Comparison of ENCODE assay signal across 10 cellular contexts in the genomic region with DNA sequence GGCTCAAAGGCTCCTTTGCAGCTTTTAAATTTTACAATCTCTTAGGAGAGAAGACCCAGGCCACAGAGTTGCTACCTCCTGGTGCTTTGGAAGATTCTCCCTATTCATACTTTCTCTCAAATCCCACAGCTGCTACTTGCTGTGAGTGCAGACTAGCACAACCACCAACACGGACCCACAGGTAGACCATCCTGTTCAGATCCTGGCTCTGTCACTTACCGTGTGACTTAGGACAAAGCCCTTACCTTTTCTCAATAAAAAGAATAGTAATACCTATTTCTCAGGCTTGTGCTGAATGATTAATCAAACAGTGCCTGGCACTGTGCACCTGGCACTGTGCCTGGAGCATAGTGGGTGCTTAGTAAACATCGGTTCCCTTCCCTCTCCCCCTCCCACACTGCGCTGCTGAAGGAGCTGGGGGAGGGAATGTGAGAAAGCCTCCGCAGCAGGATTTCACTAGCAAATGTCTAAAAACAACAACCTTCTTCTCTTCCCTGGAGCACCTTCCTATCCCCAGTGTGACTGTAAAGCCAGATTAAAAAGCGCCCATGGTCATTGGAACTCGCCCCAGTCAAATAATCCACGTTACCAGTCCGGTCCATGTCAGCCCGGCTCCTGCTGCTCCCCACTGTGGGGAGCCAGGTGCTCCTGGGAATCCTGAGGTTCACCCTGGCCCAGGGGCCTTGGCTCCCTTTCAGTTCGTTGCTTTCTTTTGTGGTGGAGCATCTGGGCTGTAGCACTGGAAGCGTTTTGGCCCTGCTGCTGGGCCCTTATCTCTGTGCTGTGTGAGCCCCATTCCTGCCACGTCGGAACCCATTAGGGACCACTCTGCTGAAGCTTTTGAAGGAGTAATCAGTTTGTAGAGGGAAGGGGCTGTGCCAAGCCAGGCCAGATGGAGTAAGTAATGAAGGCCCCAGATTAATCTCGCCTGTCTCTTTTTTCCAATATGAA.
A peak's percentile ranks its signal among the peaks of the same experiment; 100 is the strongest.
DNase-seq lines count a peak whose midpoint lies in the region; ATAC-seq and TF ChIP-seq lines count a peak whose summit lies in the region.
"Had no signal": no experiment of that assay in that cellular context is flagged by ENCODE, and none has a peak within 500 bp of the region (broad histone marks: within the 10 kb centered on the region; RNA-seq: fewer than 3 reads in every experiment).

No MANE protein-coding gene starts in this region.

- CTCF ChIA-PET in PC-9 (lab: Charles Lee) = interaction anchor here (0.6 to 1.3 kb wide), 12 partner anchors 13 to 574 kb away, joined by 3 to 13 read pairs (median 6); partner anchors contain the start of genes EFCAB7, ITGB3BP and ROR1

- ATAC-seq in GM19328 (IDR thresholded peaks at IDR 0.05; ENCODE audit: unreplicated experiment) (no peak), GM19455 (IDR thresholded peaks at IDR 0.05; ENCODE audit: unreplicated experiment) (no peak)
- ATAC-seq: activated CD8-positive, alpha-beta T cell treated with anti-CD3 and anti-CD28 coated beads for 36 hours had no signal

- no peaks in the 10 kb centered on the region for H3F3A ChIP-seq in PC-9 (ENCODE audit: insufficient read depth, low read depth)

- H3K4me3 ChIP-seq in PC-9 = no peak overlapping the region
- H3K4me3 ChIP-seq in esophagus muscularis mucosa = no peak overlapping the region
- H3K4me3 ChIP-seq in ovary = no peak overlapping the region
- no peak overlapping the region for H3K4me3 ChIP-seq in spleen
- H3K4me3 ChIP-seq: skin epidermis had no signal

- 69% methylated on average over 15 of the region's 15 CpGs for WGBS in esophagus muscularis mucosa
- 26 to 39% (median 28%) methylated on average over 15 of the region's 15 CpGs for WGBS in ovary, 3 donors
- WGBS in spleen, 5 donors = 88 to 95% (median 91%) methylated on average over 15 of the region's 15 CpGs

- no peak for DNase-seq in PC-9
- no peak for DNase-seq in esophagus muscularis mucosa (ENCODE audit: extremely low spot score)
- peak; percentile 35 to 62 (median 55) for DNase-seq in ovary
- no peak for DNase-seq in spleen
- no peak for DNase-seq in NCI-H2081 treated with DMSO at 0.1 percent for 48 hours (lab: John Stamatoyannopoulos, UW)

- H4K20me1 ChIP-seq in PC-9 (ENCODE audit: insufficient read depth) = no peaks in the 10 kb centered on the region

- no peak for TF ChIP-seq EP300 in esophagus muscularis mucosa (IDR thresholded peaks at IDR 0.05)
- no peak for TF ChIP-seq EP300 in ovary (IDR thresholded peaks at IDR 0.05)

- POLR2A ChIA-PET in PC-9 (lab: Charles Lee; ENCODE audit: unreplicated experiment) = interaction anchor here (0.6 kb wide), 2 partner anchors 17 to 452 kb away, joined by 3 to 5 read pairs; no protein-coding TSS in a partner anchor

- TF ChIP-seq CTCF in C4-2B (conservative IDR thresholded peaks at IDR 0.05) (no peak), PC-9 (conservative IDR thresholded peaks at IDR 0.05) (no peak), esophagus muscularis mucosa (IDR thresholded peaks at IDR 0.05) (no peak), ovary (IDR thresholded peaks at IDR 0.05) (no peak), spleen (IDR thresholded peaks at IDR 0.05 in 8 of 11, conservative IDR thresholded peaks at IDR 0.05 in 3 of 11) (no peak)

- H3K9me2 ChIP-seq in PC-9 (ENCODE audit: insufficient read depth) = no peaks in the 10 kb centered on the region

- peak overlapping the region; percentile 38; the same call in 1 of the 2 replicates for H3K4me2 ChIP-seq in PC-9

- H2AFZ ChIP-seq in PC-9 = no peak overlapping the region

- no peak for TF ChIP-seq POLR2A in esophagus muscularis mucosa (IDR thresholded peaks at IDR 0.05; ENCODE audit: low read depth)
- no peak for TF ChIP-seq POLR2A in ovary (IDR thresholded peaks at IDR 0.05)
- TF ChIP-seq POLR2A in spleen (IDR thresholded peaks at IDR 0.05) = no peak

- no TSS peak for BruUV-seq in PC-9 (replicated peaks; lab: Mats Ljungman, UMichigan)

- peaks cover 5% of the 10 kb centered on the region; the same call in 1 of the 2 replicates for H3K9me3 ChIP-seq in PC-9 (ENCODE audit: insufficient read depth, low read depth)
- H3K9me3 ChIP-seq in esophagus muscularis mucosa = no peaks in the 10 kb centered on the region
- no peaks in the 10 kb centered on the region for H3K9me3 ChIP-seq in ovary
- H3K9me3 ChIP-seq in spleen = peaks cover 0 to 11% (median 0%) of the 10 kb centered on the region in 8 donors

- H3K36me3 ChIP-seq in PC-9 (ENCODE audit: low read depth) (no peaks in the 10 kb centered on the region), esophagus muscularis mucosa (no peaks in the 10 kb centered on the region), ovary (no peaks in the 10 kb centered on the region), spleen (no peaks in the 10 kb centered on the region)

- no peaks in the 10 kb centered on the region for H3K27me3 ChIP-seq in PC-9 (ENCODE audit: insufficient read depth, low read depth)
- H3K27me3 ChIP-seq in esophagus muscularis mucosa = no peaks in the 10 kb centered on the region
- H3K27me3 ChIP-seq in ovary = no peaks in the 10 kb centered on the region
- H3K27me3 ChIP-seq in spleen (replicated peaks in 1 of 7) = no peaks in the 10 kb centered on the region

- H3K79me2 ChIP-seq in PC-9 (ENCODE audit: low read depth) = no peaks in the 10 kb centered on the region

- H3K27ac ChIP-seq in C4-2B = 0 out of 2 replicates have a peak overlapping the region, but pooled peaks have one; percentile 3
- H3K27ac ChIP-seq in PC-9 = 0 out of 2 replicates have a peak overlapping the region, but pooled peaks have one; percentile 11
- H3K27ac ChIP-seq in esophagus muscularis mucosa (replicated peaks in 1 of 4) = peak overlapping the region in 3 of 4 donors; percentile 16 to 51 (median 29)
- H3K27ac ChIP-seq in ovary = peak overlapping the region; percentile 23 to 62
- no peak overlapping the region for H3K27ac ChIP-seq in spleen

- intact Hi-C loops in PC-9 (cut with micrococcal nuclease; ENCODE audit: unreplicated experiment) (loop anchor here (1.0 to 5.0 kb wide), 3 partner anchors 59 to 568 kb away; no protein-coding TSS in a partner anchor), esophagus muscularis mucosa (cut with DNase I) (no loop called here), ovary (cut with DNase I) (loop anchor here (5.0 to 10.0 kb wide), 3 partner anchors 460 to 572 kb away; no protein-coding TSS in a partner anchor), spleen (cut with DNase I; ENCODE audit: low total_unique reads) (loop anchor here (10.0 kb wide), 1 partner anchor 570 kb away; no protein-coding TSS in a partner anchor)

- peaks cover 13% of the 10 kb centered on the region for H3K4me1 ChIP-seq in PC-9 (replicated peaks; ENCODE audit: insufficient read depth)
- H3K4me1 ChIP-seq in esophagus muscularis mucosa = peaks cover 0 to 24% (median 15%) of the 10 kb centered on the region in 4 donors
- H3K4me1 ChIP-seq in ovary (ENCODE audit: insufficient read depth) = peaks cover 7% of the 10 kb centered on the region
- H3K4me1 ChIP-seq in spleen = no peaks in the 10 kb centered on the region

Comparison
In these comparisons a context has a peak if more than half of its experiments do, and no peak if none do; other contexts are left out.
1. H3K27ac ChIP-seq: peak in C4-2B (single experiment), PC-9 (single experiment), esophagus muscularis mucosa (3 of 4) and ovary (2 of 2); none in spleen (0 of 8).
2. DNase-seq: peak in ovary (5 of 5); none in PC-9 (0 of 2), esophagus muscularis mucosa (single experiment), spleen (single experiment) and NCI-H2081 treated with DMSO at 0.1 percent for 48 hours (single experiment).